In the genomic region with DNA sequence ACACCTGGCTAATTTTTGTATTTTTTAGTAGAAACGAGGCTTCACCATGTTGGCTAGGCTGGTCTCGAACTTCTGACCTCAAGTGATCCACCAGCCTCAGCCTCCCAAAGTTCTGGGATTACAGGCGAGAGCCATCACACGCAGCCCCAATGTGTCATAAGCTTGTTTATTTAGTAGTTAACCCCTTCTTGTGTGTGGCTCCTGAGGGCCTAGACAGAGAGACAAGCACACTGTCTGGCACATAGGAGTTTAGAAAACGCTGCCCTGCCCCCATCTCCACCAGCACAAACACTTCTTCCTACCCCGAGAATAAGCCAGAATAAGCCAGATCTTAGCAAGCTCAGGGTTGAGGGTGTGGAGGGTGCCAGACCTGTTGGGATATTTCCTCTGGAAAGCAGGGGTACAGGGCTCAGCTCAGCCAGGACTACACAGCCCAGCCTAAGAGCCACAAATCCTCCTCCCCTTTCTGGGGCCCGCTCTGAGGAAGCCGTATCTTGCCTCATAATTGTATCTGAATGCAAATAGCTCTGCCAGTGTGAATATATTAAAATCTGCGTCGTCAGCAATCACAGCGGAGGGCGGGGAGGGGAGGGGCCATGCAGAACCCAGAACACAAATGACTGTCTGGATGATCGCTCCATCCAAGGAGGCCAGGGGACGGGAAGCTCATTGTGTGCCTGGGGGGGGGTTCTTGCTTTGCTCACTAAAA, we compare ENCODE assay signal across 1 cellular context.
TF ChIP-seq lines count a peak whose summit lies in the region.

No MANE protein-coding gene starts in this region.

TF ChIP-seq in HEK293, 187 proteins besides CTCF, POLR2A, EP300 and RAD21 (continued from another document):
- TF ChIP-seq, protein P1, sequence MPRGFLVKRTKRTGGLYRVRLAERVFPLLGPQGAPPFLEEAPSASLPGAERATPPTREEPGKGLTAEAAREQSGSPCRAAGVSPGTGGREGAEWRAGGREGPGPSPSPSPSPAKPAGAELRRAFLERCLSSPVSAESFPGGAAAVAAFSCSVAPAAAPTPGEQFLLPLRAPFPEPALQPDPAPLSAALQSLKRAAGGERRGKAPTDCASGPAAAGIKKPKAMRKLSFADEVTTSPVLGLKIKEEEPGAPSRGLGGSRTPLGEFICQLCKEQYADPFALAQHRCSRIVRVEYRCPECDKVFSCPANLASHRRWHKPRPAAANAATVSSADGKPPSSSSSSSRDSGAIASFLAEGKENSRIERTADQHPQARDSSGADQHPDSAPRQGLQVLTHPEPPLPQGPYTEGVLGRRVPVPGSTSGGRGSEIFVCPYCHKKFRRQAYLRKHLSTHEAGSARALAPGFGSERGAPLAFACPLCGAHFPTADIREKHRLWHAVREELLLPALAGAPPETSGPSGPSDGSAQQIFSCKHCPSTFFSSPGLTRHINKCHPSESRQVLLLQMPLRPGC (tag by site-specific recombination; IDR thresholded peaks at IDR 0.05), result no peak
- TF ChIP-seq, protein P2, sequence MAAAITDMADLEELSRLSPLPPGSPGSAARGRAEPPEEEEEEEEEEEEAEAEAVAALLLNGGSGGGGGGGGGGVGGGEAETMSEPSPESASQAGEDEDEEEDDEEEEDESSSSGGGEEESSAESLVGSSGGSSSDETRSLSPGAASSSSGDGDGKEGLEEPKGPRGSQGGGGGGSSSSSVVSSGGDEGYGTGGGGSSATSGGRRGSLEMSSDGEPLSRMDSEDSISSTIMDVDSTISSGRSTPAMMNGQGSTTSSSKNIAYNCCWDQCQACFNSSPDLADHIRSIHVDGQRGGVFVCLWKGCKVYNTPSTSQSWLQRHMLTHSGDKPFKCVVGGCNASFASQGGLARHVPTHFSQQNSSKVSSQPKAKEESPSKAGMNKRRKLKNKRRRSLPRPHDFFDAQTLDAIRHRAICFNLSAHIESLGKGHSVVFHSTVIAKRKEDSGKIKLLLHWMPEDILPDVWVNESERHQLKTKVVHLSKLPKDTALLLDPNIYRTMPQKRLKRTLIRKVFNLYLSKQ (tag by site-specific recombination; IDR thresholded peaks at IDR 0.05; ENCODE audit: borderline replicate concordance), result no peak
